Comparison of ENCODE assay signal across 8 cellular contexts in the genomic region with DNA sequence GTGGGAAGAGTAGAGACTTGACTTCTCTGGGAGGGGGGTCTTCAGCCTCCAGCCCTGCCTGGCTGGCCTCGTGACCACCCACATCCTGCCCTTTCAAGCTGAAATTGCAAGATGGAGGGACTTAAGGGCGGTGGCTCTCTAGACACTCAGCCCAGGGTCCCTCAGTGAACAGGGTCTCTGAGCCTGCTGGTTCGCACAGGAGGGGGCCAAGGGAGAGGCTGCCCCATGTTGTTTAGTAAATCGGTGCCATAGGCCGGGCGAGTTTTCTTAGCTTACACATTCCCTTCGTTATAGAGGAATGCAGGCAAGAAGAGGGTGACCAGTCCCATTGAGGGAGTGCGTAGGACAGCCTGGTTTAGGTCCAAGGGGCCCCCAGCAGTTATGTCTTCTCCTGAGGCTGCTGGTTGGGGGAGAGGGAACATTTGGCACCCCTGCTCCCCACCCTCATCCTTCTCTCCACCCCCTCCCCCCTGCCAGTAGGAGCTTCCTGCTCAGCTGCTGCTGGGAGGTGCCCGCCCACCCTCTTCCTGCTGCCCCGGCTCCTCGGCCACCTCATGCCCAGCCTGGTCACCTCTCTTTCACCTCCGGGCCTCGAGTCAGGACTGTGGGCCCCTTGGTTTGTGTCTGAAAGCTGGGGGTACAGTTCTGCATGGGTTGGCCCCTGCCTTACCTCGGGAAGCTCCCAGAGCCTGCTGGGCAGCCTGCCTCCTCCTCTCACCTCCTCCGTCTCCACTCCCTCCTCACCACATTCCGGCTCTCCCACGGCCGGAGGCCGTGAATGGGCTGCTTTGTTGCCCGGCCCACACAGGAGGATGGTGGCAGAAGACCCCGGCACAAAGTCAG. TPM values are rescaled to one million over a fixed set of nuclear protein-coding genes. Genes with fewer than 3 reads are reported as not detected.
DNase-seq lines count a peak whose midpoint lies in the region; ATAC-seq and FAIRE-seq lines count a peak whose summit lies in the region.

No MANE protein-coding gene starts in this region.

- no peak for FAIRE-seq in HTR-8/SVneo (lab: Jason Lieb, UNC)

- peak overlapping the region; percentile 25; the same call in 1 of the 2 replicates for H3K27ac ChIP-seq in SK-N-MC

- peak; percentile 1 for ATAC-seq in esophagus mucosa
- peak; percentile 38 for ATAC-seq in sciatic nerve
- no peak for ATAC-seq in GM21447 (IDR thresholded peaks at IDR 0.05; ENCODE audit: unreplicated experiment)

- intact Hi-C loops in sciatic nerve (cut with DNase I): no loop called here

- DNase-seq in EH (ENCODE audit: low read depth): peak; percentile 54
- DNase-seq in SK-N-MC (ENCODE audit: low read depth, low spot score): no peak
- DNase-seq in sciatic nerve (ENCODE audit: low spot score): peak; percentile 69
- DNase-seq in NCI-H187 (lab: John Stamatoyannopoulos, UW): no peak
- DNase-seq in stimulated activated CD8-positive, alpha-beta memory T cell treated with anti-CD3 and anti-CD28 coated beads, Interleukin-4, amount 100 ng/mL, for 48 hours: no peak
- DNase-seq in HTR-8/SVneo (ENCODE audit: insufficient read length, low spot score): no peak

- no peak overlapping the region for H3K4me3 ChIP-seq in SK-N-MC

- H3K9ac ChIP-seq in SK-N-MC (ENCODE audit: insufficient read length): no peak overlapping the region

- no peaks in the 10 kb centered on the region for H3K9me3 ChIP-seq in SK-N-MC (ENCODE audit: low read depth, low read length)

- H3K36me3 ChIP-seq in SK-N-MC (ENCODE audit: insufficient read depth, low read length): no peaks in the 10 kb centered on the region; the same call in 1 of the 2 replicates

RNA-seq across cellular contexts. Expression of gene FRMD8, which starts 3.9 kb away (rescaled TPM):
- 37.1 TPM for total RNA-seq in esophagus mucosa
- 65.9 TPM for total RNA-seq in sciatic nerve

RNA-seq across cellular contexts. Expression of gene SLC25A45, which starts 7.9 kb away (rescaled TPM):
- total RNA-seq in esophagus mucosa (3.4 TPM), sciatic nerve (12.0 TPM)

RNA-seq across cellular contexts. Expression of gene NEAT1, which starts 32.3 kb away (rescaled TPM):
- 389 TPM for total RNA-seq in esophagus mucosa
- 1,255 TPM for total RNA-seq in sciatic nerve

RNA-seq across cellular contexts. Expression of gene TIGD3, which starts 35.8 kb away (rescaled TPM):
- total RNA-seq in esophagus mucosa (0.16 TPM), sciatic nerve (not detected)

RNA-seq across cellular contexts. Expression of gene DPF2, which starts 56.7 kb away (rescaled TPM):
- 30.4 TPM for total RNA-seq in esophagus mucosa
- total RNA-seq in sciatic nerve: 62.5 TPM

Comparison
In these comparisons a context has a peak if more than half of its experiments do, and no peak if none do; other contexts are left out.
1. DNase-seq: peak in EH (single experiment) and sciatic nerve (single experiment); none in SK-N-MC (single experiment), NCI-H187 (0 of 2), stimulated activated CD8-positive, alpha-beta memory T cell treated with anti-CD3 and anti-CD28 coated beads, Interleukin-4, amount 100 ng/mL, for 48 hours (single experiment) and HTR-8/SVneo (single experiment).